ENCODE assay signal across 24 cellular contexts in genomic region chr2:38529208-38529607, GRCh38.
DNase-seq lines count a peak whose midpoint lies in the region; ATAC-seq, FAIRE-seq and TF ChIP-seq lines count a peak whose summit lies in the region.
"Had no signal": no experiment of that assay in that cellular context is flagged by ENCODE, and none has a peak within 500 bp of the region (broad histone marks: within the 10 kb centered on the region; RNA-seq: fewer than 3 reads in every experiment).

No MANE protein-coding gene starts in this region.

- no peaks in the 10 kb centered on the region for H3K9me3 Mint-ChIP-seq in activated T-helper 17 cell treated with anti-CD3 and anti-CD28 coated beads, Interleukin-2, amount 50 U/mL, for 72 hours
- no peaks in the 10 kb centered on the region for H3K9me3 Mint-ChIP-seq in nephron progenitor cell
- H3K9me3 Mint-ChIP-seq: CD8-positive, alpha-beta memory T cell had no signal

- no peak overlapping the region for H3K27ac ChIP-seq in IMR-90 (ENCODE audit: insufficient read depth, low read length)
- no peak overlapping the region for H3K27ac ChIP-seq in H1 (ENCODE audit: low read depth, low read length)
- H3K27ac ChIP-seq in SJCRH30, result no peak overlapping the region
- H3K27ac ChIP-seq in hepatocyte, result no peak overlapping the region
- H3K27ac ChIP-seq: KMS-11 had no signal

- 0 out of 2 replicates have a peak, but pooled peaks cover 4% of the 10 kb centered on the region for H3K9me1 ChIP-seq in IMR-90 (ENCODE audit: insufficient read depth, low read length)

- H3K4me2 ChIP-seq in IMR-90 (ENCODE audit: low read depth, low read length), result no peak overlapping the region
- no peak overlapping the region for H3K4me2 ChIP-seq in H1 (ENCODE audit: insufficient read depth in 1 of 2, low read depth in 2 of 2, low read length in 2 of 2)
- H3K4me2 ChIP-seq in hepatocyte, result no peak overlapping the region
- H3K4me2 ChIP-seq: KMS-11 had no signal

- H2AK5ac ChIP-seq in IMR-90 (ENCODE audit: low read depth, low read length) (no peak overlapping the region), H1 (ENCODE audit: low read depth, low read length) (no peak overlapping the region)

- H2BK15ac ChIP-seq in IMR-90 (ENCODE audit: low read depth, low read length) (no peak overlapping the region), H1 (ENCODE audit: low read length) (no peak overlapping the region)

- no peak for ATAC-seq in IMR-90 (ENCODE audit: low read depth)
- ATAC-seq in activated T-helper 17 cell treated with anti-CD3 and anti-CD28 coated beads, Interleukin-2, amount 50 U/mL, for 72 hours (replicated peaks), result no peak
- ATAC-seq in GM18498 (IDR thresholded peaks at IDR 0.05; ENCODE audit: unreplicated experiment), result no peak

- no TSS peak for BruUV-seq in IMR-90 (replicated peaks; lab: Mats Ljungman, UMichigan)

- H3K18ac ChIP-seq in IMR-90 (ENCODE audit: low read depth, low read length) (no peak overlapping the region), H1 (ENCODE audit: extremely low read depth, low read length) (no peak overlapping the region)

- TF ChIP-seq POLR2A in IMR-90 (IDR thresholded peaks at IDR 0.05; ENCODE audit: low read depth, low read length) (no peak), H1 (IDR thresholded peaks at IDR 0.05; ENCODE audit: control extremely low read depth in 1 of 2, low read depth in 2 of 2, low read length in 2 of 2) (no peak)

- H3K36me3 ChIP-seq in IMR-90 (ENCODE audit: control insufficient read depth, insufficient read depth, low read length) (no peaks in the 10 kb centered on the region), H1 (ENCODE audit: control insufficient read depth in 2 of 4, insufficient read depth in 4 of 4, low read length in 3 of 4) (no peaks in the 10 kb centered on the region), SJCRH30 (no peaks in the 10 kb centered on the region), hepatocyte (replicated peaks; ENCODE audit: insufficient read depth, low read depth) (no peaks in the 10 kb centered on the region)
- H3K36me3 ChIP-seq: BE2C had no signal

- intact Hi-C loops in IMR-90 (cut with micrococcal nuclease), result loop anchor here (5.0 kb wide), 2 partner anchors 152 to 212 kb away; partner anchors contain the start of gene ATL2

- no peaks in the 10 kb centered on the region for H3K23me2 ChIP-seq in H1 (ENCODE audit: low read depth, low read length)

- peaks cover 10% of the 10 kb centered on the region for H3K27me3 Mint-ChIP-seq in activated T-helper 17 cell treated with anti-CD3 and anti-CD28 coated beads, Interleukin-2, amount 50 U/mL, for 72 hours
- peaks cover 10% of the 10 kb centered on the region for H3K27me3 Mint-ChIP-seq in nephron progenitor cell (ENCODE audit: low read depth, poor library complexity)

- TF ChIP-seq CTCF in IMR-90 (conservative IDR thresholded peaks at IDR 0.05; ENCODE audit: low read depth, low read length) (no peak), H1 (IDR thresholded peaks at IDR 0.05; ENCODE audit: control extremely low read depth in 1 of 3, insufficient read depth in 1 of 3, low read depth in 1 of 3, low read length in 3 of 3) (no peak), nephron progenitor cell (IDR thresholded peaks at IDR 0.05) (no peak), hepatocyte (IDR thresholded peaks at IDR 0.05; ENCODE audit: poor library complexity) (no peak)

- H2BK120ac ChIP-seq in IMR-90 (ENCODE audit: low read depth, low read length), result no peak overlapping the region
- no peak overlapping the region for H2BK120ac ChIP-seq in H1 (replicated peaks; ENCODE audit: low read depth, low read length)

- H2AFZ ChIP-seq in IMR-90 (replicated peaks; ENCODE audit: low read length, poor library complexity) (no peak overlapping the region), H1 (ENCODE audit: low read length) (peak overlapping the region; percentile 40; the same call in 1 of the 2 replicates), hepatocyte (no peak overlapping the region)

- H4K91ac ChIP-seq in IMR-90 (ENCODE audit: insufficient read depth, low read depth, low read length), result no peak overlapping the region
- H4K91ac ChIP-seq in H1 (replicated peaks; ENCODE audit: insufficient read length, low read length), result no peak overlapping the region

- H4K20me1 ChIP-seq in IMR-90 (ENCODE audit: insufficient read depth, low read length), result no peaks in the 10 kb centered on the region
- H4K20me1 ChIP-seq in H1 (replicated peaks in 1 of 2; ENCODE audit: control insufficient read depth in 1 of 2, insufficient read depth in 2 of 2, low read length in 2 of 2), result no peaks in the 10 kb centered on the region
- H4K20me1 ChIP-seq in hepatocyte (ENCODE audit: insufficient read depth, poor library complexity, severe bottlenecking), result no peaks in the 10 kb centered on the region

- TF ChIP-seq RAD21 in IMR-90 (IDR thresholded peaks at IDR 0.05; ENCODE audit: low read length) (no peak), H1 (IDR thresholded peaks at IDR 0.05 in 1 of 2, conservative IDR thresholded peaks at IDR 0.05 in 1 of 2; ENCODE audit: low read depth in 2 of 2, low read length in 2 of 2) (no peak)

- 91% methylated on average over 4 of the region's 14 CpGs; no CpG with 5 or more reads in 1 of the 2 experiments for WGBS in IMR-90 (ENCODE audit: extremely low coverage in 2 of 2, insufficient read length in 1 of 2), 2 experiments
- WGBS in H1 (ENCODE audit: extremely low coverage in 1 of 2, insufficient coverage in 1 of 2, insufficient read length in 1 of 2, insufficient replicate concordance in 2 of 2, low coverage in 1 of 2, low lambda C conversion rate in 2 of 2, missing lambda C conversion rate in 1 of 2), 2 experiments, result 90% methylated on average over 14 of the region's 14 CpGs; no CpG with 5 or more reads in 1 of the 2 experiments
- 89% methylated on average over 14 of the region's 14 CpGs for WGBS in hepatocyte (ENCODE audit: low lambda C conversion rate, missing lambda C conversion rate)

- no peak overlapping the region for H2BK5ac ChIP-seq in IMR-90 (ENCODE audit: low read depth, low read length, poor library complexity, severe bottlenecking)
- no peak overlapping the region for H2BK5ac ChIP-seq in H1 (ENCODE audit: low read depth, low read length)

- in situ Hi-C loops in IMR-90 (cut with MboI; ENCODE audit: low sequenced_read_pairs), result no loop called here

- H3K56ac ChIP-seq in IMR-90 (ENCODE audit: extremely low read depth, insufficient read depth, low read length) (no peak overlapping the region), H1 (replicated peaks; ENCODE audit: insufficient read length, low read depth, low read length) (no peak overlapping the region)

- dilution Hi-C loops in IMR-90 (cut with HindIII; ENCODE audit: low sequenced_read_pairs, unreplicated experiment), result no loop called here

- H3K4me3 ChIP-seq in IMR-90 (ENCODE audit: insufficient read depth, low read depth, low read length) (no peak overlapping the region), H1 (ENCODE audit: extremely low read depth in 1 of 4, insufficient read depth in 2 of 4, low read depth in 3 of 4, low read length in 4 of 4) (no peak overlapping the region), SJCRH30 (no peak overlapping the region), hepatocyte (no peak overlapping the region)

- H3K14ac ChIP-seq in IMR-90 (replicated peaks; ENCODE audit: low read depth, low read length) (no peak overlapping the region), H1 (ENCODE audit: insufficient read length) (no peak overlapping the region)

- no peak for DNase-seq in IMR-90
- DNase-seq in H1 (ENCODE audit: low read depth in 1 of 2, low spot score in 2 of 2), result no peak
- no peak for DNase-seq in nephron progenitor cell
- no peak for DNase-seq in SJCRH30
- no peak for DNase-seq in COLO829 (ENCODE audit: low spot score)
- DNase-seq in hepatocyte (ENCODE audit: low spot score), result no peak
- DNase-seq: ACHN; BE2C; C1 segment of cervical spinal cord; Caco-2; CD4-positive, CD25-positive, alpha-beta regulatory T cell; CD8-positive, alpha-beta memory T cell; HCEC 1CT had no signal

- H2BK20ac ChIP-seq in IMR-90 (ENCODE audit: low read depth, low read length) (no peak overlapping the region), H1 (ENCODE audit: low read length) (no peak overlapping the region)

- TF ChIP-seq EP300 in H1 (IDR thresholded peaks at IDR 0.05; ENCODE audit: borderline replicate concordance in 1 of 2, low read depth in 2 of 2, low read length in 2 of 2), result no peak

- peak overlapping the region; percentile 58 for H2AK9ac ChIP-seq in IMR-90 (replicated peaks; ENCODE audit: low read depth, low read length, poor library complexity)

- H4K5ac ChIP-seq in IMR-90 (ENCODE audit: low read depth, low read length), result no peak overlapping the region
- H4K5ac ChIP-seq in H1 (ENCODE audit: insufficient read length, low read depth, low read length), result no peak overlapping the region

- H3K36me3 Mint-ChIP-seq in activated T-helper 17 cell treated with anti-CD3 and anti-CD28 coated beads, Interleukin-2, amount 50 U/mL, for 72 hours (ENCODE audit: low read depth), result no peaks in the 10 kb centered on the region
- H3K36me3 Mint-ChIP-seq in nephron progenitor cell (ENCODE audit: low read depth), result no peaks in the 10 kb centered on the region

- POLR2A ChIA-PET in IMR-90 (lab: Charles Lee; ENCODE audit: unreplicated experiment) (no interaction called here), H1 (lab: Charles Lee; ENCODE audit: partially characterized antibody) (interaction anchor here (0.6 to 2.0 kb wide), 2 partner anchors 179 to 222 kb away, joined by 3 to 9 read pairs; partner anchors contain the start of gene SRSF7)

- no peaks in the 10 kb centered on the region; the same call in 1 of the 2 replicates for H3K4me1 ChIP-seq in IMR-90 (ENCODE audit: control insufficient read depth, insufficient read depth, low read length)
- no peaks in the 10 kb centered on the region for H3K4me1 ChIP-seq in H1 (replicated peaks in 1 of 4; ENCODE audit: control insufficient read depth in 3 of 4, insufficient read depth in 4 of 4, low read length in 3 of 4)
- peaks cover 13% of the 10 kb centered on the region for H3K4me1 ChIP-seq in SJCRH30
- no peaks in the 10 kb centered on the region for H3K4me1 ChIP-seq in hepatocyte (ENCODE audit: insufficient read depth)
- H3K4me1 ChIP-seq: Caco-2 had no signal

- H3K79me1 ChIP-seq in IMR-90 (ENCODE audit: low read depth in 1 of 2, low read length in 2 of 2), result no peaks in the 10 kb centered on the region
- H3K79me1 ChIP-seq in H1 (ENCODE audit: low read depth, low read length), result no peaks in the 10 kb centered on the region

- no peaks in the 10 kb centered on the region for H3K9me2 ChIP-seq in hepatocyte (replicated peaks; ENCODE audit: insufficient read depth)

- H3K4ac ChIP-seq in IMR-90 (ENCODE audit: low read depth, low read length) (no peak overlapping the region), H1 (replicated peaks; ENCODE audit: insufficient read length, low read depth, low read length) (no peak overlapping the region)

- no peak for FAIRE-seq in H1 (lab: Jason Lieb, UNC)
- FAIRE-seq: A204.1, D721Med, G401.6, GM12891, GM18507, GM19239, H54, HTR-8/SVneo had no signal

- H3K79me2 ChIP-seq in H1 (ENCODE audit: control insufficient read depth in 1 of 2, insufficient read depth in 2 of 2, low read length in 2 of 2), result no peaks in the 10 kb centered on the region
- H3K79me2 ChIP-seq in hepatocyte, result no peaks in the 10 kb centered on the region

- CTCF ChIA-PET in IMR-90 (lab: Yijun Ruan, JAX), result no interaction called here
- CTCF ChIA-PET in H1 (lab: Charles Lee; ENCODE audit: partially characterized antibody), result interaction anchor here (0.6 to 1.7 kb wide), 5 partner anchors 28 to 211 kb away, joined by 3 to 5 read pairs (median 3); no protein-coding TSS in a partner anchor

- H2BK12ac ChIP-seq in H1 (ENCODE audit: low read depth, low read length), result no peak overlapping the region

- no peak overlapping the region for H4K8ac ChIP-seq in IMR-90 (ENCODE audit: low read depth in 2 of 2, low read length in 2 of 2)
- no peak overlapping the region for H4K8ac ChIP-seq in H1 (ENCODE audit: extremely low read depth, insufficient read depth, low read length)

- H3K23ac ChIP-seq in IMR-90 (ENCODE audit: low read depth, low read length) (no peak overlapping the region), H1 (ENCODE audit: insufficient read length) (no peak overlapping the region)

- peak overlapping the region; percentile 59 for H3K4me3 Mint-ChIP-seq in activated T-helper 17 cell treated with anti-CD3 and anti-CD28 coated beads, Interleukin-2, amount 50 U/mL, for 72 hours
- H3K4me3 Mint-ChIP-seq in nephron progenitor cell, result peak overlapping the region; percentile 73

- H3K9ac ChIP-seq in IMR-90 (ENCODE audit: low read depth, low read length), result no peak overlapping the region
- no peak overlapping the region for H3K9ac ChIP-seq in H1 (replicated peaks in 1 of 4; ENCODE audit: extremely low read depth in 1 of 4, low read depth in 3 of 4, low read length in 3 of 4)
- H3K9ac ChIP-seq: KMS-11 had no signal

- no peak overlapping the region for H3K27ac Mint-ChIP-seq in activated T-helper 17 cell treated with anti-CD3 and anti-CD28 coated beads, Interleukin-2, amount 50 U/mL, for 72 hours
- H3K27ac Mint-ChIP-seq in nephron progenitor cell, result peak overlapping the region; percentile 57
- H3K27ac Mint-ChIP-seq: CD4-positive, CD25-positive, alpha-beta regulatory T cell had no signal

- H3K4me1 Mint-ChIP-seq in activated T-helper 17 cell treated with anti-CD3 and anti-CD28 coated beads, Interleukin-2, amount 50 U/mL, for 72 hours, result peaks cover 4% of the 10 kb centered on the region
- H3K4me1 Mint-ChIP-seq in nephron progenitor cell, result peaks cover 53% of the 10 kb centered on the region

- H3K9me3 ChIP-seq in IMR-90 (ENCODE audit: control insufficient read depth, insufficient read depth, low read length) (no peaks in the 10 kb centered on the region), H1 (ENCODE audit: insufficient read depth in 2 of 2, low read depth in 1 of 2, low read length in 1 of 2) (no peaks in the 10 kb centered on the region), SJCRH30 (replicated peaks) (no peaks in the 10 kb centered on the region), hepatocyte (ENCODE audit: low read depth) (no peaks in the 10 kb centered on the region)
- H3K9me3 ChIP-seq: BE2C, Caco-2 had no signal

- H3K27me3 ChIP-seq in IMR-90 (ENCODE audit: control insufficient read depth, insufficient read depth, low read length), result peaks cover 14% of the 10 kb centered on the region
- H3K27me3 ChIP-seq in H1 (replicated peaks in 1 of 4; ENCODE audit: control insufficient read depth in 3 of 4, extremely low read depth in 1 of 4, insufficient read depth in 3 of 4, low read length in 3 of 4), result no peaks in the 10 kb centered on the region; a peak in 1 of 7 replicates
- H3K27me3 ChIP-seq in SJCRH30, result no peaks in the 10 kb centered on the region; the same call in 1 of the 2 replicates
- H3K27me3 ChIP-seq in hepatocyte, result no peaks in the 10 kb centered on the region
- H3K27me3 ChIP-seq: BE2C had no signal
